13 cellular contexts compared by ENCODE assay signal in the genomic region with DNA sequence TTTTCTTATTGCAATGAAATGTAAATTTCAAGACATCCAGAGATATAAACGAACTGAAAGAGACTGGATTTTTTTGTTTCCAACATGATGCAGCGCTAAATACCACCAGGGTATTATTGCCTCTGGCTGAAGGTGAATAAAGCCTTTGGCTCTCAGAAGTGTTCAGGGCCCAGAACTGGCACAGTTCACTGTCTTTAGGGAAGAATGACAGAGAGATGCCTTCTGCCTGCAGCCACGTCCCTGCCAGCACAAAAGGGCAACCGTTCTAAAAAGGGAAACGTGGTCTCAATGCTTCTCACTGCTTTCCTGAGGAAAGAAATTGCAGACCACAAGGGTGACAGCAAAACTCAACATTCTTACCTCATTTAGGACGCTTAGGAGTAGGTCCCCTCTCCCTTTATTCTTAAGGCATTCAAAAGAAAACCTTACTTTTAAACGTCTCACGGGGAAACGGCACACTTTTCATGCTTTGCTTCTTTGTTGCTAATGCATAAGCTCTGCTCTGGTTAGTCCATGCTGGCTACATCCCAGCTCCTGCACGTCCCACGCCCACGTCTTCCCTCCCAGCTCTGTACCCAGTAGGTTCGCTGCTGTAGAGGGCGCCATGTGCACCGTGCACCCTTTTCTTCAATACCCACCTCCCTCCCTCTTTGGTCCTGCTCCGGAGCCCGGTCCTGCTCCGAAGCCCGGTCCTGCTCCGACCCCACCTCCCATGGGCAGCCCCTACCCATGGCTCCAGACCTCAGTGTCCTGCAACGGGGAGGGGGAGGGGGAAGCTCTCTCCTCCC.
DNase-seq lines count a peak whose midpoint lies in the region; ATAC-seq and TF ChIP-seq lines count a peak whose summit lies in the region.
"Had no signal": no experiment of that assay in that cellular context is flagged by ENCODE, and none has a peak within 500 bp of the region (broad histone marks: within the 10 kb centered on the region; RNA-seq: fewer than 3 reads in every experiment).

No MANE protein-coding gene starts in this region.

- no peaks in the 10 kb centered on the region for H3K36me3 Mint-ChIP-seq in Caco-2 (ENCODE audit: insufficient read depth, unreplicated experiment)
- H3K36me3 Mint-ChIP-seq in naive thymus-derived CD4-positive, alpha-beta T cell = no peaks in the 10 kb centered on the region

- CTCF ChIA-PET in Caco-2 (lab: Charles Lee) = no interaction called here
- CTCF ChIA-PET in naive thymus-derived CD4-positive, alpha-beta T cell (lab: Charles Lee) = no interaction called here

- DNase-seq in DMS153 (lab: John Stamatoyannopoulos, UW) (peak; percentile 61), M059J (ENCODE audit: low read depth) (peak; percentile 20), astrocyte of the hippocampus (ENCODE audit: low read depth, low spot score) (peak; percentile 4), iPS-NIHi11 (ENCODE audit: low spot score) (peak; percentile 33), COLO829 (ENCODE audit: low spot score) (no peak), Caco-2 (no peak)
- DNase-seq in naive thymus-derived CD4-positive, alpha-beta T cell = no peak
- DNase-seq: activated CD4-positive, CD25-positive, alpha-beta regulatory T cell treated with anti-CD3 and anti-CD28 coated beads, Interleukin-2, amount 50 U/mL, for 72 hours; activated effector memory CD4-positive, alpha-beta T cell treated with Interleukin-2 at 50 U/mL for 16 hours; MV-4-11; stimulated activated CD4-positive, alpha-beta T cell treated with anti-CD3 and anti-CD28 coated beads, Interleukin-4, amount 100 ng/mL, for 4 hours had no signal

- no peaks in the 10 kb centered on the region for H3K9me3 Mint-ChIP-seq in Caco-2 (ENCODE audit: unreplicated experiment)
- no peaks in the 10 kb centered on the region for H3K9me3 Mint-ChIP-seq in naive thymus-derived CD4-positive, alpha-beta T cell

- H3K4me1 ChIP-seq in Caco-2 = no peaks in the 10 kb centered on the region
- no peaks in the 10 kb centered on the region for H3K4me1 ChIP-seq in naive thymus-derived CD4-positive, alpha-beta T cell (ENCODE audit: control insufficient read depth in 2 of 2, insufficient read depth in 2 of 2, low read length in 2 of 2)

- intact Hi-C loops in Caco-2 (cut with micrococcal nuclease; ENCODE audit: unreplicated experiment) = no loop called here
- intact Hi-C loops in naive thymus-derived CD4-positive, alpha-beta T cell (cut with micrococcal nuclease) = no loop called here

- no peak overlapping the region for H3K4me3 Mint-ChIP-seq in Caco-2 (ENCODE audit: unreplicated experiment)
- no peak overlapping the region for H3K4me3 Mint-ChIP-seq in naive thymus-derived CD4-positive, alpha-beta T cell

- POLR2A ChIA-PET in Caco-2 (lab: Charles Lee) = no interaction called here
- POLR2A ChIA-PET in naive thymus-derived CD4-positive, alpha-beta T cell (lab: Charles Lee) = no interaction called here

- H3K9me3 ChIP-seq in Caco-2 = no peaks in the 10 kb centered on the region
- no peaks in the 10 kb centered on the region for H3K9me3 ChIP-seq in naive thymus-derived CD4-positive, alpha-beta T cell (ENCODE audit: control insufficient read depth in 2 of 3, low read length in 3 of 3)
- H3K9me3 ChIP-seq: breast epithelium had no signal

- no peak overlapping the region for H3K4me3 ChIP-seq in Caco-2 (ENCODE audit: low read depth, low read length)
- H3K4me3 ChIP-seq in naive thymus-derived CD4-positive, alpha-beta T cell (ENCODE audit: low read length) = no peak overlapping the region
- H3K4me3 ChIP-seq: breast epithelium had no signal

- no peaks in the 10 kb centered on the region for H3K27me3 ChIP-seq in Caco-2 (replicated peaks; ENCODE audit: control insufficient read depth, insufficient read depth, low read length)
- H3K27me3 ChIP-seq in naive thymus-derived CD4-positive, alpha-beta T cell (ENCODE audit: control insufficient read depth in 2 of 2, insufficient read depth in 2 of 2, low read length in 2 of 2) = no peaks in the 10 kb centered on the region
- H3K27me3 ChIP-seq: breast epithelium had no signal

- no peak for ATAC-seq in GM21737 (IDR thresholded peaks at IDR 0.05; ENCODE audit: unreplicated experiment)
- ATAC-seq in naive thymus-derived CD4-positive, alpha-beta T cell = no peak

- no peak for TF ChIP-seq CTCF in Caco-2 (IDR thresholded peaks at IDR 0.05; ENCODE audit: insufficient read depth in 1 of 2, low read depth in 1 of 2, low read length in 1 of 2, severe bottlenecking in 1 of 2, unreplicated experiment in 1 of 2)

- H3K27me3 Mint-ChIP-seq in Caco-2 (ENCODE audit: insufficient read depth, unreplicated experiment) = peaks cover 3% of the 10 kb centered on the region
- H3K27me3 Mint-ChIP-seq in naive thymus-derived CD4-positive, alpha-beta T cell = peaks cover 0 to 19% (median 14%) of the 10 kb centered on the region in 5 donors

- BruUV-seq in Caco-2 (replicated peaks; lab: Mats Ljungman, UMichigan) = no TSS peak

- H3K36me3 ChIP-seq in Caco-2 (ENCODE audit: control insufficient read depth, insufficient read depth, low read length) = no peaks in the 10 kb centered on the region
- no peaks in the 10 kb centered on the region for H3K36me3 ChIP-seq in naive thymus-derived CD4-positive, alpha-beta T cell (ENCODE audit: control insufficient read depth in 2 of 3, insufficient read depth in 3 of 3, low read length in 3 of 3)
- H3K36me3 ChIP-seq: breast epithelium had no signal

- no peak overlapping the region for H3K27ac ChIP-seq in naive thymus-derived CD4-positive, alpha-beta T cell (ENCODE audit: low read depth, low read length)
- H3K27ac ChIP-seq: breast epithelium had no signal

- no peak overlapping the region for H3K27ac Mint-ChIP-seq in Caco-2 (ENCODE audit: unreplicated experiment)
- H3K27ac Mint-ChIP-seq in naive thymus-derived CD4-positive, alpha-beta T cell = no peak overlapping the region

- H3K4me1 Mint-ChIP-seq in Caco-2 (ENCODE audit: low read depth, unreplicated experiment) = no peaks in the 10 kb centered on the region
- H3K4me1 Mint-ChIP-seq in naive thymus-derived CD4-positive, alpha-beta T cell = no peaks in the 10 kb centered on the region

Comparison
In these comparisons a context has a peak if more than half of its experiments do, and no peak if none do; other contexts are left out.
1. DNase-seq: peak in DMS153 (single experiment), M059J (single experiment), astrocyte of the hippocampus (single experiment) and iPS-NIHi11 (single experiment); none in COLO829 (single experiment), Caco-2 (0 of 2) and naive thymus-derived CD4-positive, alpha-beta T cell (0 of 9).